30 cellular contexts compared by ENCODE assay signal in the genomic region with DNA sequence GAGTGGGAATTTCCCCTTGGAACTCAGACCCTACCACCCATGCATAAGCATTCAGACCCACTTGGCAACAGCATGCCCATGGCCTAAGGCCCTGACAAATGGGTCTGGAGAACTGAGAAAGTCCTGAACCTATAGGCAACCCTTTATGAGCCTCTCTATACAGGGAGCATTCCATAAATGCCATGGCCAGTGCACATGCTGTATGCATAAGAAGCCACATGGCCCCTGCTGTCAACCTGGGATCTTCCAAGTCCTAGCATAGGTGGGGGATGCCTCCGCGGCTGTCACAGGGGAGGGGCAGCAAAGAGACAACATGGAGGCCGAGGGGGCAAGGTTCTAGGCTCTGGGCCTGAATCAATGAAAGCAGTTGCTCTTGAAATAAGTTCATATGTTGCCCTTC. TPM values are rescaled to one million over a fixed set of nuclear protein-coding genes. Genes with fewer than 3 reads are reported as not detected.
"Had no signal": no experiment of that assay in that cellular context is flagged by ENCODE, and none has a peak within 500 bp of the region (broad histone marks: within the 10 kb centered on the region; RNA-seq: fewer than 3 reads in every experiment).

No MANE protein-coding gene starts in this region.

- FAIRE-seq: endothelial cell of umbilical vein had no signal

- DNase-seq: activated CD4-positive, alpha-beta T cell treated with anti-CD3 and anti-CD28 coated beads for 36 hours; activated CD4-positive, CD25-positive, alpha-beta regulatory T cell; activated CD8-positive, alpha-beta T cell treated with anti-CD3 and anti-CD28 coated beads, Interleukin-2, amount 10 ng/mL, durations not matched to agents 7 days and 5 days; activated effector memory CD4-positive, alpha-beta T cell treated with Interleukin-2 at 50 U/mL for 16 hours; activated naive CD4-positive, alpha-beta T cell treated with Interleukin-2 at 50 U/mL for 16 hours; anterior cingulate cortex; body of pancreas; cerebellar nuclear complex; cortex of kidney; immature natural killer cell; kidney glomerular epithelial cell; left lung; lower lobe of right lung; mucosa of descending colon; stimulated activated CD4-positive, alpha-beta T cell treated with anti-CD3 and anti-CD28 coated beads, Interleukin-15, amount 100 ng/mL, for 24 hours; stimulated activated CD4-positive, alpha-beta T cell treated with anti-CD3 and anti-CD28 coated beads, Interleukin-2, amount 100 ng/mL, for 24 hours; stimulated activated naive B cell treated with anti-CD40 and anti-IgM and Interleukin-4, amounts not matched to agents 10 μg/mL and 1 μg/mL and 100 μg/mL, for 72 hours; T-helper 1 cell had no signal

- H3K27me3 Mint-ChIP-seq: activated CD4-positive, alpha-beta T cell treated with anti-CD3 and anti-CD28 coated beads for 36 hours; stimulated activated naive B cell treated with anti-CD40 and anti-IgM and Interleukin-4, amounts not matched to agents 10 μg/mL and 1 μg/mL and 100 μg/mL, for 72 hours had no signal

- H3K27me3 ChIP-seq: body of pancreas, cardiac muscle cell, gastroesophageal sphincter, hepatocyte, tibial nerve had no signal

- H3K4me1 Mint-ChIP-seq: activated CD4-positive, alpha-beta T cell treated with anti-CD3 and anti-CD28 coated beads for 36 hours had no signal

- H3K79me2 ChIP-seq: hepatocyte had no signal

- H3K36me3 Mint-ChIP-seq: activated naive CD8-positive, alpha-beta T cell; immature natural killer cell; natural killer cell treated with Interleukin-12 subunit alpha and Interleukin-12 subunit beta and Interleukin-15 and Interleukin-18, amount 100 ng/mL, for 72 hours; stimulated activated naive B cell treated with anti-CD40 and anti-IgM and Interleukin-4, amounts not matched to agents 10 μg/mL and 1 μg/mL and 100 μg/mL, for 72 hours had no signal

- H3K4me3 ChIP-seq: body of pancreas, cardiac muscle cell, gastroesophageal sphincter, hepatocyte, left lung, lower lobe of right lung, mucosa of descending colon, smooth muscle cell, tibial nerve had no signal

- H3K36me3 ChIP-seq: cardiac muscle cell, gastroesophageal sphincter, left lung, lower lobe of right lung, tibial nerve had no signal

- H3K4me3 Mint-ChIP-seq: activated CD4-positive, alpha-beta T cell treated with anti-CD3 and anti-CD28 coated beads for 36 hours; activated CD8-positive, alpha-beta T cell treated with anti-CD3 and anti-CD28 coated beads, Interleukin-2, amount 10 ng/mL, durations not matched to agents 7 days and 5 days; activated naive CD8-positive, alpha-beta T cell; immature natural killer cell; natural killer cell treated with Interleukin-12 subunit alpha and Interleukin-12 subunit beta and Interleukin-15 and Interleukin-18, amount 100 ng/mL, for 72 hours; stimulated activated naive B cell treated with anti-CD40 and anti-IgM and Interleukin-4, amounts not matched to agents 10 μg/mL and 1 μg/mL and 100 μg/mL, for 72 hours; T-helper 2 cell treated with Interferon-gamma antibody and Interleukin-4, amounts not matched to agents 5 μg/mL and 100 μg/mL, for 36 hours had no signal

- H3K27ac ChIP-seq: body of pancreas, cardiac muscle cell, gastroesophageal sphincter, hepatocyte, left lung, lower lobe of right lung, tibial nerve had no signal

- ATAC-seq: activated CD4-positive, alpha-beta T cell treated with anti-CD3 and anti-CD28 coated beads for 36 hours; activated CD8-positive, alpha-beta T cell treated with anti-CD3 and anti-CD28 coated beads, Interleukin-2, amount 10 ng/mL, durations not matched to agents 7 days and 5 days; body of pancreas; gastroesophageal sphincter; left lung; lower lobe of right lung; mucosa of descending colon; natural killer cell treated with Interleukin-12 subunit alpha and Interleukin-12 subunit beta and Interleukin-15 and Interleukin-18, amount 100 ng/mL, for 72 hours; stimulated activated naive B cell treated with anti-CD40 and anti-IgM and Interleukin-4, amounts not matched to agents 10 μg/mL and 1 μg/mL and 100 μg/mL, for 72 hours had no signal

- H3K4me1 ChIP-seq: left lung had no signal

- H3K27ac Mint-ChIP-seq: activated CD4-positive, alpha-beta T cell treated with anti-CD3 and anti-CD28 coated beads for 36 hours; activated CD8-positive, alpha-beta T cell treated with anti-CD3 and anti-CD28 coated beads, Interleukin-2, amount 10 ng/mL, durations not matched to agents 7 days and 5 days; activated naive CD8-positive, alpha-beta T cell; immature natural killer cell; natural killer cell treated with Interleukin-12 subunit alpha and Interleukin-12 subunit beta and Interleukin-15 and Interleukin-18, amount 100 ng/mL, for 72 hours; stimulated activated naive B cell treated with anti-CD40 and anti-IgM and Interleukin-4, amounts not matched to agents 10 μg/mL and 1 μg/mL and 100 μg/mL, for 72 hours; T-helper 2 cell treated with Interferon-gamma antibody and Interleukin-4, amounts not matched to agents 5 μg/mL and 100 μg/mL, for 36 hours had no signal

- H3K9me3 ChIP-seq: body of pancreas, gastroesophageal sphincter, left lung, lower lobe of right lung, mucosa of descending colon, tibial nerve had no signal

- H3K9me3 Mint-ChIP-seq: natural killer cell treated with Interleukin-12 subunit alpha and Interleukin-12 subunit beta and Interleukin-15 and Interleukin-18, amount 100 ng/mL, for 72 hours; stimulated activated naive B cell treated with anti-CD40 and anti-IgM and Interleukin-4, amounts not matched to agents 10 μg/mL and 1 μg/mL and 100 μg/mL, for 72 hours; T-helper 2 cell treated with Interferon-gamma antibody and Interleukin-4, amounts not matched to agents 5 μg/mL and 100 μg/mL, for 36 hours had no signal

- H3K4me2 ChIP-seq: hepatocyte, smooth muscle cell had no signal

- H2AFZ ChIP-seq: hepatocyte had no signal

RNA-seq across cellular contexts. Expression of gene NIPAL4, which starts 8.2 kb away (rescaled TPM):
- total RNA-seq: activated CD8-positive, alpha-beta T cell treated with anti-CD3 and anti-CD28 coated beads, Interleukin-2, amount 10 ng/mL, durations not matched to agents 7 days and 5 days; body of pancreas; endothelial cell of umbilical vein; lower lobe of right lung; mesenteric fat pad; myocyte; temporal lobe had no signal
- polyA plus RNA-seq: endothelial cell of umbilical vein, immature natural killer cell had no signal
